In genomic region chr6:21738180-21739094, GRCh38 we compare ENCODE assay signal across 14 cellular contexts.
A peak's percentile ranks its signal among the peaks of the same experiment; 100 is the strongest.
DNase-seq lines count a peak whose midpoint lies in the region; ATAC-seq and TF ChIP-seq lines count a peak whose summit lies in the region.
"Had no signal": no experiment of that assay in that cellular context is flagged by ENCODE, and none has a peak within 500 bp of the region (broad histone marks: within the 10 kb centered on the region; RNA-seq: fewer than 3 reads in every experiment).

No MANE protein-coding gene starts in this region.

- H3K4ac ChIP-seq in trophoblast cell (ENCODE audit: low read depth, low read length) = peak overlapping the region; percentile 91

- peaks cover 12 to 25% of the 10 kb centered on the region in 2 experiments for H3K4me1 ChIP-seq in trophoblast cell (ENCODE audit: control insufficient read depth in 1 of 2, insufficient read depth in 2 of 2, low read length in 2 of 2)

- peak overlapping the region; percentile 99 for H2BK120ac ChIP-seq in trophoblast cell (ENCODE audit: insufficient read depth, low read length, poor library complexity)

- WGBS in trophoblast cell (ENCODE audit: extremely low coverage, insufficient coverage, insufficient read length) = no CpG with 5 or more reads among the region's 5 CpGs

- H2BK12ac ChIP-seq in trophoblast cell (ENCODE audit: low read length) = no peak overlapping the region

- peaks cover 2% of the 10 kb centered on the region for H3K79me2 ChIP-seq in trophoblast cell (ENCODE audit: control insufficient read depth, insufficient read depth, low read length, poor library complexity)

- no peak overlapping the region for H3K9ac ChIP-seq in trophoblast cell (ENCODE audit: low read length)

- no peaks in the 10 kb centered on the region for H3K27me3 ChIP-seq in trophoblast cell (ENCODE audit: insufficient read depth, low read length)
- H3K27me3 ChIP-seq: gastroesophageal sphincter, right atrium auricular region had no signal

- DNase-seq in NCI-H1417 (lab: John Stamatoyannopoulos, UW) = peak in 2 of 3 experiments; percentile 29 to 73
- DNase-seq in NCI-H1417 treated with DMSO at 0.1 percent for 48 hours (lab: John Stamatoyannopoulos, UW) = no peak
- peak; percentile 69 for DNase-seq in NCI-H526 treated with DMSO at 0.1 percent for 48 hours (lab: John Stamatoyannopoulos, UW)
- peak; percentile 61 for DNase-seq in epithelial cell of esophagus (ENCODE audit: low read depth)
- peak; percentile 68 to 86 for DNase-seq in trophoblast cell
- DNase-seq in DMS114 treated with DMSO at 0.1 percent for 48 hours (lab: John Stamatoyannopoulos, UW; ENCODE audit: unreplicated experiment) = no peak
- DNase-seq: 8988T; activated CD4-positive, CD25-positive, alpha-beta regulatory T cell; activated T-cell treated with anti-CD3 and anti-CD28 coated beads, Interleukin-2, amount 50 U/mL, for 72 hours; KBM-7 had no signal

- H3K36me3 ChIP-seq in trophoblast cell (ENCODE audit: control insufficient read depth in 1 of 2, insufficient read depth in 2 of 2, low read length in 2 of 2) = no peaks in the 10 kb centered on the region
- H3K36me3 ChIP-seq: gastroesophageal sphincter, right atrium auricular region had no signal

- ATAC-seq in GM19452 (IDR thresholded peaks at IDR 0.05; ENCODE audit: unreplicated experiment) = no peak
- ATAC-seq in HG02798 (IDR thresholded peaks at IDR 0.05; ENCODE audit: poor library complexity, unreplicated experiment) = no peak
- ATAC-seq: activated T-cell treated with anti-CD3 and anti-CD28 coated beads, Interleukin-2, amount 50 U/mL, for 72 hours; gastroesophageal sphincter had no signal

- peak overlapping the region; percentile 94 for H4K91ac ChIP-seq in trophoblast cell (ENCODE audit: low read depth, low read length)

- no peak overlapping the region for H3K14ac ChIP-seq in trophoblast cell (ENCODE audit: low read length)

- H3K4me2 ChIP-seq in trophoblast cell (ENCODE audit: low read length) = peak overlapping the region; percentile 43

- no peak overlapping the region for H4K12ac ChIP-seq in trophoblast cell (ENCODE audit: low read depth, low read length)

- no peak overlapping the region for H3K23ac ChIP-seq in trophoblast cell (ENCODE audit: low read length)

- H4K8ac ChIP-seq in trophoblast cell (ENCODE audit: low read depth, low read length) = no peak overlapping the region

- no peak overlapping the region for H3K18ac ChIP-seq in trophoblast cell (ENCODE audit: low read length)

- no peak overlapping the region for H2AK5ac ChIP-seq in trophoblast cell (ENCODE audit: low read length)

- H3K4me3 ChIP-seq in epithelial cell of esophagus (ENCODE audit: low read length) (no peak overlapping the region), trophoblast cell (ENCODE audit: low read depth, low read length) (no peak overlapping the region)
- H3K4me3 ChIP-seq: gastroesophageal sphincter, right atrium auricular region had no signal

- H2AFZ ChIP-seq in trophoblast cell (ENCODE audit: insufficient read depth, low read length, poor library complexity) = no peak overlapping the region

- peak overlapping the region; percentile 94 for H3K27ac ChIP-seq in trophoblast cell (ENCODE audit: low read depth, low read length)
- H3K27ac ChIP-seq: gastroesophageal sphincter, right atrium auricular region had no signal

- peak overlapping the region; percentile 96 for H2BK5ac ChIP-seq in trophoblast cell (ENCODE audit: low read depth, low read length, poor library complexity)

- H3K9me3 ChIP-seq in trophoblast cell (ENCODE audit: insufficient read depth, low read depth, low read length) = no peaks in the 10 kb centered on the region
- H3K9me3 ChIP-seq: gastroesophageal sphincter, right atrium auricular region had no signal

- no peak for TF ChIP-seq CTCF in epithelial cell of esophagus (IDR thresholded peaks at IDR 0.05; ENCODE audit: insufficient read depth, low read depth, low read length, missing control alignments)

- peaks cover 29% of the 10 kb centered on the region for H3K79me1 ChIP-seq in trophoblast cell (ENCODE audit: low read length)

Comparison
In these comparisons a context has a peak if more than half of its experiments do, and no peak if none do; other contexts are left out.
1. DNase-seq: peak in NCI-H1417 (2 of 3), NCI-H526 treated with DMSO at 0.1 percent for 48 hours (single experiment), epithelial cell of esophagus (single experiment) and trophoblast cell (2 of 2); none in NCI-H1417 treated with DMSO at 0.1 percent for 48 hours (single experiment) and DMS114 treated with DMSO at 0.1 percent for 48 hours (single experiment).